In genomic region chr16:84618428-84619102, GRCh38 we compare ENCODE assay signal across 9 cellular contexts. TPM values are rescaled to one million over a fixed set of nuclear protein-coding genes. Genes with fewer than 3 reads are reported as not detected.
DNase-seq lines count a peak whose midpoint lies in the region; ATAC-seq, FAIRE-seq and TF ChIP-seq lines count a peak whose summit lies in the region.
"Had no signal": no experiment of that assay in that cellular context is flagged by ENCODE, and none has a peak within 500 bp of the region (broad histone marks: within the 10 kb centered on the region; RNA-seq: fewer than 3 reads in every experiment).

No MANE protein-coding gene starts in this region.

- H3K4me1 Mint-ChIP-seq in CD8-positive, alpha-beta T cell (ENCODE audit: low read depth): peaks cover 41% of the 10 kb centered on the region
- H3K4me1 Mint-ChIP-seq in stimulated activated naive B cell treated with anti-CD40 and anti-IgM and Interleukin-4, amounts not matched to agents 10 μg/mL and 1 μg/mL and 100 μg/mL, for 72 hours: peaks cover 42 to 70% of the 10 kb centered on the region in 2 donors

- H3K36me3 ChIP-seq in CD8-positive, alpha-beta T cell (ENCODE audit: insufficient read depth, low read length): no peaks in the 10 kb centered on the region
- H3K36me3 ChIP-seq in HUES48 (ENCODE audit: control insufficient read depth, insufficient read depth, low read length) (0 out of 2 replicates have a peak, but pooled peaks cover 8% of the 10 kb centered on the region), iPS-18a (ENCODE audit: control insufficient read depth, low read depth, low read length) (no peaks in the 10 kb centered on the region)

- peaks cover 38% of the 10 kb centered on the region for H3K4me1 ChIP-seq in CD8-positive, alpha-beta T cell (ENCODE audit: insufficient read depth, low read length)
- H3K4me1 ChIP-seq in HUES48 (ENCODE audit: control insufficient read depth, insufficient read depth, low read length): peaks cover 25% of the 10 kb centered on the region
- peaks cover 10% of the 10 kb centered on the region for H3K4me1 ChIP-seq in iPS-18a (ENCODE audit: control insufficient read depth, low read depth, low read length)

- POLR2A ChIA-PET in CD8-positive, alpha-beta T cell (lab: Charles Lee): interaction anchor here (0.7 to 7.3 kb wide), 9 partner anchors 9 to 104 kb away, joined by 3 to 59 read pairs (median 4); no protein-coding TSS in a partner anchor

- intact Hi-C loops in CD8-positive, alpha-beta T cell (cut with DNase I, micrococcal nuclease): loop anchor here (1.0 kb wide), 4 partner anchors 10 to 69 kb away; no protein-coding TSS in a partner anchor

- H3K4me3 ChIP-seq in CD8-positive, alpha-beta T cell (ENCODE audit: low read depth, low read length): no peak overlapping the region
- peak overlapping the region; percentile 84 for H3K4me3 ChIP-seq in HUES48 (ENCODE audit: low read depth, low read length)
- peak overlapping the region; percentile 34 for H3K4me3 ChIP-seq in iPS-18a (ENCODE audit: low read length)

- no peak for TF ChIP-seq CTCF in CD8-positive, alpha-beta T cell (IDR thresholded peaks at IDR 0.05)

- no peaks in the 10 kb centered on the region for H3K9me3 ChIP-seq in CD8-positive, alpha-beta T cell (ENCODE audit: low read length)
- H3K9me3 ChIP-seq in HUES48 (ENCODE audit: control insufficient read depth, insufficient read depth, low read length): no peaks in the 10 kb centered on the region
- no peaks in the 10 kb centered on the region for H3K9me3 ChIP-seq in iPS-18a (ENCODE audit: control insufficient read depth, low read depth, low read length)

- H3K36me3 Mint-ChIP-seq in CD8-positive, alpha-beta T cell: peaks cover 30% of the 10 kb centered on the region
- H3K36me3 Mint-ChIP-seq in stimulated activated naive B cell treated with anti-CD40 and anti-IgM and Interleukin-4, amounts not matched to agents 10 μg/mL and 1 μg/mL and 100 μg/mL, for 72 hours: peaks cover 23 to 32% of the 10 kb centered on the region in 2 donors

- H3K27me3 Mint-ChIP-seq in CD8-positive, alpha-beta T cell (ENCODE audit: low read depth): no peaks in the 10 kb centered on the region
- no peaks in the 10 kb centered on the region for H3K27me3 Mint-ChIP-seq in stimulated activated naive B cell treated with anti-CD40 and anti-IgM and Interleukin-4, amounts not matched to agents 10 μg/mL and 1 μg/mL and 100 μg/mL, for 72 hours

- H3K27me3 ChIP-seq in CD8-positive, alpha-beta T cell (ENCODE audit: insufficient read depth, low read length): no peaks in the 10 kb centered on the region
- H3K27me3 ChIP-seq in HUES48 (ENCODE audit: control insufficient read depth, insufficient read depth, low read length) (peaks cover 11% of the 10 kb centered on the region), iPS-18a (ENCODE audit: control insufficient read depth, insufficient read depth, low read length) (peaks cover 11% of the 10 kb centered on the region)

- 11 to 18% (median 15%) methylated on average over 9 of the region's 9 CpGs for WGBS in adipose tissue, 3 donors

- no peaks in the 10 kb centered on the region for H3K9me3 Mint-ChIP-seq in CD8-positive, alpha-beta T cell
- H3K9me3 Mint-ChIP-seq in stimulated activated naive B cell treated with anti-CD40 and anti-IgM and Interleukin-4, amounts not matched to agents 10 μg/mL and 1 μg/mL and 100 μg/mL, for 72 hours: no peaks in the 10 kb centered on the region

- CTCF ChIA-PET in CD8-positive, alpha-beta T cell (lab: Charles Lee): interaction anchor here (0.8 to 16.2 kb wide), 6 partner anchors 18 to 113 kb away, joined by 3 to 392 read pairs (median 8); partner anchors contain the start of gene MEAK7

- no peak for FAIRE-seq in frontal cortex (lab: Jason Lieb, UNC)

- ATAC-seq in CD8-positive, alpha-beta T cell: no peak
- no peak for ATAC-seq in stimulated activated naive B cell treated with anti-CD40 and anti-IgM and Interleukin-4, amounts not matched to agents 10 μg/mL and 1 μg/mL and 100 μg/mL, for 72 hours (replicated peaks)
- ATAC-seq in HG02610 (IDR thresholded peaks at IDR 0.05; ENCODE audit: unreplicated experiment) (no peak), HG02885 (IDR thresholded peaks at IDR 0.05; ENCODE audit: poor library complexity, unreplicated experiment) (no peak)

- no peak overlapping the region for H3K27ac ChIP-seq in CD8-positive, alpha-beta T cell (ENCODE audit: low read depth, low read length)
- H3K27ac ChIP-seq in HUES48 (ENCODE audit: low read depth, low read length): peak overlapping the region; percentile 91
- peak overlapping the region; percentile 44 for H3K27ac ChIP-seq in adipose tissue (ENCODE audit: low read depth, low read length)
- H3K27ac ChIP-seq in iPS-18a (ENCODE audit: low read length): peak overlapping the region; percentile 47
- H3K27ac ChIP-seq: SK-N-MC had no signal

- H3K9ac ChIP-seq in HUES48 (ENCODE audit: low read depth, low read length): peak overlapping the region; percentile 66
- H3K9ac ChIP-seq in iPS-18a (ENCODE audit: low read length): peak overlapping the region; percentile 69

- peak overlapping the region; percentile 72 for H3K4me3 Mint-ChIP-seq in CD8-positive, alpha-beta T cell
- H3K4me3 Mint-ChIP-seq in stimulated activated naive B cell treated with anti-CD40 and anti-IgM and Interleukin-4, amounts not matched to agents 10 μg/mL and 1 μg/mL and 100 μg/mL, for 72 hours: peak overlapping the region; percentile 70 to 99

- H3K27ac Mint-ChIP-seq in CD8-positive, alpha-beta T cell: peak overlapping the region; percentile 73
- peak overlapping the region; percentile 86 for H3K27ac Mint-ChIP-seq in stimulated activated naive B cell treated with anti-CD40 and anti-IgM and Interleukin-4, amounts not matched to agents 10 μg/mL and 1 μg/mL and 100 μg/mL, for 72 hours

- DNase-seq in CD8-positive, alpha-beta T cell: no peak
- no peak for DNase-seq in stimulated activated naive B cell treated with anti-CD40 and anti-IgM and Interleukin-4, amounts not matched to agents 10 μg/mL and 1 μg/mL and 100 μg/mL, for 72 hours
- DNase-seq in frontal cortex (ENCODE audit: low spot score in 2 of 2): no peak

RNA-seq across cellular contexts. Expression of gene COTL1, which starts 0.7 kb away (rescaled TPM):
- total RNA-seq in CD8-positive, alpha-beta T cell: 100 to 1,000 TPM; 194 to 199 TPM
- polyA plus RNA-seq in adipose tissue: 100 to 1,000 TPM in 2 of 3 donors, 10 to 100 TPM in 1; 14.1 to 134 (median 132) TPM
- 87.2 TPM for total RNA-seq in frontal cortex

RNA-seq across cellular contexts. Expression of gene KLHL36, which starts 29.7 kb away (rescaled TPM):
- total RNA-seq in CD8-positive, alpha-beta T cell: 10 to 100 TPM; 50.8 to 56.5 TPM
- 10 to 100 TPM; 16.1 to 29.2 (median 17.8) TPM for polyA plus RNA-seq in adipose tissue
- total RNA-seq in frontal cortex: 60.3 TPM
